In the genomic region with DNA sequence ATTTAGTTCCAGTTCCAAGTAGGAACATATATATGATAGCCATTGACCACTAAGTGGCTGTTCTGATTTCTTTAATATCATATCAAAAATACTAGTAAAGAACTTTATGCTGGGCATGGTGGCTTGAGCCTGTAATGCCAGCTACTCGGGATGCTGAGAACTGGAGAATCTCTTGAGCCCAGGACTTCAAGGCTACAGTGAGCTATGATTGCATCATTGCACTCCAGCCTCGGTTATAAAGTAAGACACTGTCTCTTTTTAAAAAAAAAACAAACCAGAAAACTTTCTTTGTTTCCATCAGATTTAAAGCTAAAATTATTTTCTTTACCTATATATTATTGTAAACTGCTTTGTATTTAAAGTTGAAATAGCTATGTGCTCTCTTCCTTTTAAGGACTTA, we compare ENCODE assay signal across 16 cellular contexts.
DNase-seq lines count a peak whose midpoint lies in the region; ATAC-seq and TF ChIP-seq lines count a peak whose summit lies in the region.
"Had no signal": no experiment of that assay in that cellular context is flagged by ENCODE, and none has a peak within 500 bp of the region (broad histone marks: within the 10 kb centered on the region; RNA-seq: fewer than 3 reads in every experiment).

No MANE protein-coding gene starts in this region.

- H3K4me1 Mint-ChIP-seq in T-helper 17 cell (peaks cover 5% of the 10 kb centered on the region), neural progenitor cell (no peaks in the 10 kb centered on the region)
- peaks cover 8% of the 10 kb centered on the region for H3K4me1 Mint-ChIP-seq in central memory CD8-positive, alpha-beta T cell

- H4K5ac ChIP-seq in IMR-90 (ENCODE audit: low read depth, low read length), result no peak overlapping the region

- H2BK20ac ChIP-seq in IMR-90 (ENCODE audit: low read depth, low read length), result no peak overlapping the region

- no peaks in the 10 kb centered on the region for H3K27me3 Mint-ChIP-seq in T-helper 17 cell
- H3K27me3 Mint-ChIP-seq in central memory CD8-positive, alpha-beta T cell, result no peaks in the 10 kb centered on the region
- H3K27me3 Mint-ChIP-seq in neural progenitor cell (ENCODE audit: insufficient read depth, low read depth), result no peaks in the 10 kb centered on the region
- H3K27me3 Mint-ChIP-seq: CD4-positive, CD25-positive, alpha-beta regulatory T cell; IgD-negative memory B cell had no signal

- no peak overlapping the region for H2AFZ ChIP-seq in IMR-90 (replicated peaks; ENCODE audit: low read length, poor library complexity)
- H2AFZ ChIP-seq in neural progenitor cell (replicated peaks), result no peak overlapping the region
- H2AFZ ChIP-seq: GM23248 had no signal

- no peak for TF ChIP-seq POLR2A in IMR-90 (IDR thresholded peaks at IDR 0.05; ENCODE audit: low read depth, low read length)

- no peak overlapping the region for H4K8ac ChIP-seq in IMR-90 (ENCODE audit: low read depth in 2 of 2, low read length in 2 of 2)

- TF ChIP-seq CTCF in IMR-90 (conservative IDR thresholded peaks at IDR 0.05; ENCODE audit: low read depth, low read length) (no peak), left lung (IDR thresholded peaks at IDR 0.05) (no peak), neural progenitor cell (IDR thresholded peaks at IDR 0.05) (no peak)

- no peak overlapping the region for H3K18ac ChIP-seq in IMR-90 (ENCODE audit: low read depth, low read length)

- no CpG with 5 or more reads among the region's 2 CpGs for WGBS in IMR-90 (ENCODE audit: extremely low coverage in 2 of 2, insufficient read length in 1 of 2), 2 experiments

- H3K56ac ChIP-seq in IMR-90 (ENCODE audit: extremely low read depth, insufficient read depth, low read length), result no peak overlapping the region

- no peaks in the 10 kb centered on the region for H3K9me3 Mint-ChIP-seq in central memory CD8-positive, alpha-beta T cell
- H3K9me3 Mint-ChIP-seq in neural progenitor cell, result peaks cover 2% of the 10 kb centered on the region
- H3K9me3 Mint-ChIP-seq: CD4-positive, CD25-positive, alpha-beta regulatory T cell; IgD-negative memory B cell had no signal

- no peak overlapping the region for H2BK120ac ChIP-seq in IMR-90 (ENCODE audit: low read depth, low read length)

- no peak overlapping the region for H3K27ac ChIP-seq in IMR-90 (ENCODE audit: insufficient read depth, low read length)
- no peak overlapping the region for H3K27ac ChIP-seq in left lung
- H3K27ac ChIP-seq in neural progenitor cell, result no peak overlapping the region
- H3K27ac ChIP-seq: BLaER1 treated with 17β-estradiol and CSF1 and Interleukin-3, amounts not matched to agents 10 nM and 100 nM; GM23248; HL-60 had no signal

- no peak for TF ChIP-seq RAD21 in IMR-90 (IDR thresholded peaks at IDR 0.05; ENCODE audit: low read length)

- H4K20me1 ChIP-seq in IMR-90 (ENCODE audit: insufficient read depth, low read length) (no peaks in the 10 kb centered on the region), neural progenitor cell (ENCODE audit: low read depth) (no peaks in the 10 kb centered on the region)

- DNase-seq in IMR-90, result no peak
- DNase-seq in T-helper 17 cell, result no peak
- DNase-seq in central memory CD8-positive, alpha-beta T cell (ENCODE audit: low spot score in 2 of 2), result no peak
- no peak for DNase-seq in left lung
- DNase-seq in neural progenitor cell (ENCODE audit: low spot score), result no peak
- DNase-seq in NCI-H1092 (lab: John Stamatoyannopoulos, UW), result no peak
- no peak for DNase-seq in activated naive CD4-positive, alpha-beta T cell (lab: John Stamatoyannopoulos, UW)
- DNase-seq: AML-193; Calu3; CD4-positive, CD25-positive, alpha-beta regulatory T cell; DMS 273 treated with DMSO at 0.1 percent for 48 hours; GM23248; H7 had no signal

- BruUV-seq in IMR-90 (replicated peaks; lab: Mats Ljungman, UMichigan), result no TSS peak

- H3K27ac Mint-ChIP-seq in T-helper 17 cell, result peak overlapping the region; percentile 19
- H3K27ac Mint-ChIP-seq in central memory CD8-positive, alpha-beta T cell (ENCODE audit: low read depth), result peak overlapping the region; percentile 40
- no peak overlapping the region for H3K27ac Mint-ChIP-seq in neural progenitor cell

- peaks cover 11% of the 10 kb centered on the region for H3K79me2 ChIP-seq in neural progenitor cell (ENCODE audit: low read depth)

- no peak overlapping the region for H2AK9ac ChIP-seq in IMR-90 (replicated peaks; ENCODE audit: low read depth, low read length, poor library complexity)

- no peak overlapping the region for H3K4me3 ChIP-seq in IMR-90 (ENCODE audit: insufficient read depth, low read depth, low read length)
- no peak overlapping the region for H3K4me3 ChIP-seq in left lung
- no peak overlapping the region for H3K4me3 ChIP-seq in neural progenitor cell
- H3K4me3 ChIP-seq: BLaER1 treated with 17β-estradiol and CSF1 and Interleukin-3, amounts not matched to agents 10 nM and 100 nM; GM23248 had no signal

- H4K91ac ChIP-seq in IMR-90 (ENCODE audit: insufficient read depth, low read depth, low read length), result no peak overlapping the region

- no peak overlapping the region for H2BK5ac ChIP-seq in IMR-90 (ENCODE audit: low read depth, low read length, poor library complexity, severe bottlenecking)

- dilution Hi-C loops in IMR-90 (cut with HindIII; ENCODE audit: low sequenced_read_pairs, unreplicated experiment), result no loop called here

- intact Hi-C loops in IMR-90 (cut with micrococcal nuclease) (no loop called here), left lung (cut with DNase I) (no loop called here)

- H3K4ac ChIP-seq in IMR-90 (ENCODE audit: low read depth, low read length), result no peak overlapping the region

- H3K27me3 ChIP-seq in IMR-90 (ENCODE audit: control insufficient read depth, insufficient read depth, low read length) (no peaks in the 10 kb centered on the region), left lung (no peaks in the 10 kb centered on the region), neural progenitor cell (no peaks in the 10 kb centered on the region)
- H3K27me3 ChIP-seq: BLaER1 treated with 17β-estradiol and CSF1 and Interleukin-3, amounts not matched to agents 10 nM and 100 nM had no signal

- H3K36me3 ChIP-seq in IMR-90 (ENCODE audit: control insufficient read depth, insufficient read depth, low read length) (peaks cover 3% of the 10 kb centered on the region; the same call in 1 of the 2 replicates), left lung (peaks cover 0 to 29% of the 10 kb centered on the region in 2 donors), neural progenitor cell (peaks cover 47% of the 10 kb centered on the region)

- no peak overlapping the region for H3K9ac ChIP-seq in IMR-90 (ENCODE audit: low read depth, low read length)
- H3K9ac ChIP-seq in neural progenitor cell, result no peak overlapping the region
- H3K9ac ChIP-seq: BLaER1 treated with 17β-estradiol and CSF1 and Interleukin-3, amounts not matched to agents 10 nM and 100 nM; GM23248 had no signal

- peaks cover 0 to 14% of the 10 kb centered on the region in 2 experiments; a peak in 2 of 4 replicates for H3K79me1 ChIP-seq in IMR-90 (ENCODE audit: low read depth in 1 of 2, low read length in 2 of 2)

- H3K9me3 ChIP-seq in IMR-90 (ENCODE audit: control insufficient read depth, insufficient read depth, low read length), result no peaks in the 10 kb centered on the region
- H3K9me3 ChIP-seq in T-helper 17 cell (ENCODE audit: control insufficient read depth, low read length, poor library complexity, severe bottlenecking), result no peaks in the 10 kb centered on the region
- no peaks in the 10 kb centered on the region for H3K9me3 ChIP-seq in left lung
- H3K9me3 ChIP-seq in neural progenitor cell (ENCODE audit: low read depth), result no peaks in the 10 kb centered on the region
- H3K9me3 ChIP-seq: BLaER1 treated with 17β-estradiol and CSF1 and Interleukin-3, amounts not matched to agents 10 nM and 100 nM had no signal

- POLR2A ChIA-PET in IMR-90 (lab: Charles Lee; ENCODE audit: unreplicated experiment), result interaction anchor here (0.6 kb wide), 2 partner anchors 61 to 448 kb away, joined by 4 read pairs; no protein-coding TSS in a partner anchor

- H3K14ac ChIP-seq in IMR-90 (replicated peaks; ENCODE audit: low read depth, low read length), result no peak overlapping the region

- peaks cover 4% of the 10 kb centered on the region for H3K36me3 Mint-ChIP-seq in T-helper 17 cell (ENCODE audit: low read depth)
- H3K36me3 Mint-ChIP-seq in central memory CD8-positive, alpha-beta T cell (ENCODE audit: insufficient read depth), result peaks cover 14% of the 10 kb centered on the region
- peaks cover 33% of the 10 kb centered on the region for H3K36me3 Mint-ChIP-seq in neural progenitor cell

- in situ Hi-C loops in IMR-90 (cut with MboI; ENCODE audit: low sequenced_read_pairs), result no loop called here

- H2BK15ac ChIP-seq in IMR-90 (ENCODE audit: low read depth, low read length), result no peak overlapping the region

- H3K9me1 ChIP-seq in IMR-90 (ENCODE audit: insufficient read depth, low read length), result 0 out of 2 replicates have a peak, but pooled peaks cover 3% of the 10 kb centered on the region

- no peak overlapping the region for H3K23ac ChIP-seq in IMR-90 (ENCODE audit: low read depth, low read length)

- CTCF ChIA-PET in IMR-90 (lab: Yijun Ruan, JAX), result no interaction called here

- H2AK5ac ChIP-seq in IMR-90 (ENCODE audit: low read depth, low read length), result no peak overlapping the region

- no peak overlapping the region for H3K4me3 Mint-ChIP-seq in T-helper 17 cell
- no peak overlapping the region for H3K4me3 Mint-ChIP-seq in central memory CD8-positive, alpha-beta T cell
- no peak overlapping the region for H3K4me3 Mint-ChIP-seq in neural progenitor cell
- H3K4me3 Mint-ChIP-seq: CD4-positive, CD25-positive, alpha-beta regulatory T cell; IgD-negative memory B cell had no signal

- H3K4me2 ChIP-seq in IMR-90 (ENCODE audit: low read depth, low read length) (no peak overlapping the region), neural progenitor cell (no peak overlapping the region)
- H3K4me2 ChIP-seq: BLaER1 treated with 17β-estradiol and CSF1 and Interleukin-3, amounts not matched to agents 10 nM and 100 nM had no signal

- H3F3A ChIP-seq in neural progenitor cell (ENCODE audit: low read depth), result no peaks in the 10 kb centered on the region

- no peaks in the 10 kb centered on the region for H3K4me1 ChIP-seq in IMR-90 (ENCODE audit: control insufficient read depth, insufficient read depth, low read length)
- no peaks in the 10 kb centered on the region for H3K4me1 ChIP-seq in left lung
- no peaks in the 10 kb centered on the region for H3K4me1 ChIP-seq in neural progenitor cell

- ATAC-seq in IMR-90 (ENCODE audit: low read depth) (no peak), T-helper 17 cell (no peak), left lung (peak; percentile 57)
- no peak for ATAC-seq in central memory CD8-positive, alpha-beta T cell (replicated peaks; ENCODE audit: extremely low read depth, poor library complexity, severe bottlenecking)

TF ChIP-seq in IMR-90, 13 proteins besides CTCF, POLR2A, EP300 and RAD21 (continues in another document):
- no peak for TF ChIP-seq MAZ (IDR thresholded peaks at IDR 0.05; ENCODE audit: borderline replicate concordance, low read depth, low read length)
- no peak for TF ChIP-seq SMC3 (IDR thresholded peaks at IDR 0.05; ENCODE audit: low read depth, low read length)
- TF ChIP-seq RCOR1 (IDR thresholded peaks at IDR 0.05; ENCODE audit: insufficient replicate concordance, low read length), result no peak
- TF ChIP-seq MAFK (IDR thresholded peaks at IDR 0.05; ENCODE audit: low read depth, low read length), result no peak
- no peak for TF ChIP-seq CHD1 (IDR thresholded peaks at IDR 0.05; ENCODE audit: low read depth, low read length)
